In genomic region chr18:21949326-21950015, GRCh38 we compare ENCODE assay signal across 24 cellular contexts.
"Had no signal": no experiment of that assay in that cellular context is flagged by ENCODE, and none has a peak within 500 bp of the region (broad histone marks: within the 10 kb centered on the region; RNA-seq: fewer than 3 reads in every experiment).

No MANE protein-coding gene starts in this region.

- ATAC-seq: body of pancreas; effector memory CD8-positive, alpha-beta T cell; foreskin keratinocyte; heart right ventricle; left lobe of liver; lower lobe of right lung; sciatic nerve had no signal

- DNase-seq: activated CD4-positive, alpha-beta T cell treated with anti-CD3 and anti-CD28 coated beads for 4 hours; activated CD4-positive, alpha-beta T cell treated with anti-CD3 and anti-CD28 coated beads, Interleukin-2, amount 50 U/mL, for 48 hours; activated CD4-positive, CD25-positive, alpha-beta regulatory T cell; activated CD8-positive, alpha-beta memory T cell treated with anti-CD3 and anti-CD28 coated beads for 24 hours; activated effector memory CD4-positive, alpha-beta T cell treated with Interleukin-2 at 50 U/mL for 16 hours; activated naive CD4-positive, alpha-beta T cell treated with Interleukin-2 at 50 U/mL for 16 hours; aorta; body of pancreas; cortex of kidney; effector memory CD8-positive, alpha-beta T cell; foreskin keratinocyte; heart right ventricle; lower lobe of right lung; naive B cell; nephron progenitor cell; retina; stimulated activated CD4-positive, alpha-beta T cell treated with anti-CD3 and anti-CD28 coated beads, Interleukin-1b, Interleukin-23, amount 100 ng/mL, for 48 hours; stimulated activated naive CD4-positive, alpha-beta T cell treated with Interleukin-2 at 50 U/mL for 16 hours; trophoblast cell had no signal

- H3K27me3 ChIP-seq: body of pancreas had no signal

- H3K4me3 ChIP-seq: body of pancreas, heart right ventricle, lower lobe of right lung, skin epidermis had no signal

- H3K36me3 ChIP-seq: heart right ventricle, lower lobe of right lung, neutrophil had no signal

- H3K4me1 ChIP-seq: body of pancreas, foreskin keratinocyte, heart right ventricle, lower lobe of right lung had no signal

- FAIRE-seq: urothelium cell line had no signal

- H3K27ac ChIP-seq: body of pancreas, foreskin keratinocyte, heart right ventricle, lower lobe of right lung, neutrophil, skin epidermis had no signal

- H3K9me3 ChIP-seq: body of pancreas, lower lobe of right lung, neutrophil had no signal
